ENCODE assay signal across 23 cellular contexts in genomic region chr6:31187780-31188194, GRCh38. TPM values are rescaled to one million over a fixed set of nuclear protein-coding genes. Genes with fewer than 3 reads are reported as not detected.
DNase-seq lines count a peak whose midpoint lies in the region; ATAC-seq, FAIRE-seq and TF ChIP-seq lines count a peak whose summit lies in the region.
"Had no signal": no experiment of that assay in that cellular context is flagged by ENCODE, and none has a peak within 500 bp of the region (broad histone marks: within the 10 kb centered on the region; RNA-seq: fewer than 3 reads in every experiment).

No MANE protein-coding gene starts in this region.

- FAIRE-seq in small intestine (lab: Jason Lieb, UNC) = no peak
- FAIRE-seq: endometrium had no signal

- no peaks in the 10 kb centered on the region for H3K27me3 ChIP-seq in small intestine (ENCODE audit: control insufficient read depth in 2 of 2, insufficient read depth in 2 of 2, low read length in 2 of 2)
- H3K27me3 ChIP-seq: adrenal gland, breast epithelium, testis had no signal

- no peaks in the 10 kb centered on the region for H3K36me3 ChIP-seq in small intestine (ENCODE audit: control insufficient read depth in 2 of 2, insufficient read depth in 2 of 2, low read length in 2 of 2)
- H3K36me3 ChIP-seq: adrenal gland, breast epithelium had no signal

- H3K4me1 ChIP-seq in small intestine (ENCODE audit: control insufficient read depth in 2 of 2, insufficient read depth in 1 of 2, low read depth in 1 of 2, low read length in 1 of 2) = no peaks in the 10 kb centered on the region
- H3K4me1 ChIP-seq: adrenal gland, breast epithelium, testis had no signal

- H3K9me3 ChIP-seq in small intestine (ENCODE audit: control insufficient read depth, low read depth) = no peaks in the 10 kb centered on the region
- H3K9me3 ChIP-seq: adrenal gland, breast epithelium, testis had no signal

- no peak for ATAC-seq in GM21423 (IDR thresholded peaks at IDR 0.05; ENCODE audit: unreplicated experiment)
- ATAC-seq in HG03196 (IDR thresholded peaks at IDR 0.05; ENCODE audit: unreplicated experiment) = no peak
- ATAC-seq: activated CD4-positive, CD25-positive, alpha-beta regulatory T cell treated with anti-CD3 and anti-CD28 coated beads, Interleukin-2, amount 50 U/mL, for 24 hours; activated CD8-positive, alpha-beta T cell treated with anti-CD3 and anti-CD28 coated beads, Interleukin-2, amount 10 ng/mL, durations not matched to agents 7 days and 5 days; stimulated activated memory B cell treated with anti-CD40 and anti-IgM and Interleukin-4, amounts not matched to agents 10 μg/mL and 1 μg/mL and 100 μg/mL, for 72 hours had no signal

- CTCF ChIA-PET in HEK293T (lab: Yijun Ruan, JAX) (no interaction called here), RWPE1 (lab: Yijun Ruan, JAX) (no interaction called here)

- DNase-seq in HEK293T (ENCODE audit: extremely low spot score) (no peak), RWPE1 (ENCODE audit: low spot score) (no peak), kidney tubule cell (ENCODE audit: low spot score) (peak; percentile 55), small intestine (peak; percentile 97), D341Med (ENCODE audit: low spot score) (no peak), NCI-H2107 treated with DMSO at 0.1 percent for 48 hours (lab: John Stamatoyannopoulos, UW; ENCODE audit: unreplicated experiment) (no peak)
- DNase-seq: activated CD8-positive, alpha-beta T cell treated with anti-CD3 and anti-CD28 coated beads, Interleukin-2, amount 10 ng/mL, durations not matched to agents 7 days and 5 days; adrenal gland; AML-193; COR-L47; cortex of kidney; NCI-H1105 treated with DMSO at 0.1 percent for 48 hours; NCI-H2107; NCI-H510A treated with DMSO at 0.1 percent for 48 hours; NK-92 treated with Interleukin-12 subunit alpha and Interleukin-12 subunit beta, amount 100 ng/mL, for 24 hours; stimulated activated CD4-positive, alpha-beta T cell treated with anti-CD3 and anti-CD28 coated beads, Interleukin-1b, Interleukin-23, amount 100 ng/mL, for 48 hours; testis had no signal

- H3K27ac ChIP-seq in RWPE1 (peak overlapping the region; percentile 100), small intestine (ENCODE audit: low read depth in 1 of 2, low read length in 1 of 2) (no peak overlapping the region)
- H3K27ac ChIP-seq: adrenal gland, testis had no signal

- POLR2A ChIA-PET in HEK293T (lab: Yijun Ruan, JAX) = no interaction called here
- POLR2A ChIA-PET in RWPE1 (lab: Yijun Ruan, JAX; ENCODE audit: low non-redundant PET) = no interaction called here

- TF ChIP-seq CTCF in RWPE1 (conservative IDR thresholded peaks at IDR 0.05; ENCODE audit: low read depth) = no peak

- no peak overlapping the region for H3K4me3 ChIP-seq in small intestine (ENCODE audit: low read depth in 1 of 2, low read length in 2 of 2)
- H3K4me3 ChIP-seq: adrenal gland, breast epithelium, testis had no signal

- 27 to 57% (median 48%) methylated on average over 5 of the region's 5 CpGs for WGBS in small intestine, 3 donors

TF ChIP-seq in HEK293T, 16 proteins besides CTCF, POLR2A, EP300 and RAD21:
- no peak for TF ChIP-seq LEF1 (IDR thresholded peaks at IDR 0.05; ENCODE audit: borderline replicate concordance)
- TF ChIP-seq TARDBP (IDR thresholded peaks at IDR 0.05) = no peak
- no peak for TF ChIP-seq FOXM1 (IDR thresholded peaks at IDR 0.05; ENCODE audit: borderline replicate concordance)
- TF ChIP-seq ZNF384 (IDR thresholded peaks at IDR 0.05) = peak; percentile 25; the same call in 1 of the 2 replicates
- TF ChIP-seq BHLHE40 (IDR thresholded peaks at IDR 0.05; ENCODE audit: borderline replicate concordance) = no peak
- no peak for TF ChIP-seq FOXK2 (IDR thresholded peaks at IDR 0.05)
- no peak for TF ChIP-seq FOXA1 (IDR thresholded peaks at IDR 0.05)

RNA-seq across cellular contexts. Expression of gene POU5F1, which starts 17.3 kb away (rescaled TPM):
- 10 to 100 TPM in 2 of 3 donors, 1 to 10 TPM in 1; 8.7 to 32.0 (median 28.1) TPM for polyA plus RNA-seq in small intestine

RNA-seq across cellular contexts. Expression of gene TCF19, which starts 29.4 kb away (rescaled TPM):
- 10 to 100 TPM in 1 of 3 donors, 1 to 10 TPM in 2; 1.8 to 12.8 (median 2.2) TPM for polyA plus RNA-seq in small intestine

RNA-seq across cellular contexts. Expression of gene CCHCR1, which starts 30.2 kb away (rescaled TPM):
- polyA plus RNA-seq in small intestine = 10 to 100 TPM; 13.2 to 29.0 (median 15.0) TPM

RNA-seq across cellular contexts. Expression of gene PSORS1C2, which starts 48.9 kb away (rescaled TPM):
- not detected for polyA plus RNA-seq in small intestine
- polyA plus RNA-seq: adrenal gland had no signal

Comparison
In these comparisons a context has a peak if more than half of its experiments do, and no peak if none do; other contexts are left out.
1. DNase-seq: peak in kidney tubule cell (single experiment) and small intestine (single experiment); none in HEK293T (single experiment), RWPE1 (single experiment), D341Med (single experiment) and NCI-H2107 treated with DMSO at 0.1 percent for 48 hours (single experiment).